In the genomic region with DNA sequence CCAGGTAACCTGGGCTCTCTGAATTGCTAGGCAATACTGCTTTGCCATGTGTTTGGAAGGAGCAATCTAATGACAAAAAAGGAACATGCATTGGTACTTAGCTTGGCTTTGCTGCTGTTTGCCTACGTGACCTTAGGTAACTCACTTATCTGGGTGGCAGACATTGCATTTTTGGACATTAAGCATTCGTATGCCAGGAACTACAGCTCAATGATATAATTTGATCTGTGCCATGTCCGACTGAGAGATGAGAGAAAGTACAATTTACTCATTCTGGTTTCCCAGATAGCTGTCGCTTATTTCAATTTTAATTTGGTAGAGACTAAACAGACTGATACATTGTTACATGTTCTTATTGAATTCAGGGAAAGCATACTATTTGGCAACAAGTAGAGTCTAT, we compare ENCODE assay signal across 10 cellular contexts.
"Had no signal": no experiment of that assay in that cellular context is flagged by ENCODE, and none has a peak within 500 bp of the region (broad histone marks: within the 10 kb centered on the region; RNA-seq: fewer than 3 reads in every experiment).

No MANE protein-coding gene starts in this region.

- H3K4me3 ChIP-seq: GM23338, HAP-1 had no signal

- H3K9me3 Mint-ChIP-seq: GM23338, HFFc6 had no signal

- H3K27ac ChIP-seq: HL-60 had no signal

- H3K4me1 Mint-ChIP-seq: GM23338, IgD-negative memory B cell had no signal

- DNase-seq: H7, HFFc6, KBM-7 had no signal

- ATAC-seq: GM23338, HCT116, HepG2 had no signal

- FAIRE-seq: H1, HepG2 had no signal

- H3K4me3 Mint-ChIP-seq: GM23338, HFFc6, IgD-negative memory B cell had no signal

- H3K36me3 Mint-ChIP-seq: IgD-negative memory B cell had no signal

- H3K9me3 ChIP-seq: HAP-1 had no signal

- H3K36me3 ChIP-seq: HAP-1 had no signal

- H3K27ac Mint-ChIP-seq: GM23338, HFFc6, IgD-negative memory B cell had no signal
